8 cellular contexts compared by ENCODE assay signal in the genomic region with DNA sequence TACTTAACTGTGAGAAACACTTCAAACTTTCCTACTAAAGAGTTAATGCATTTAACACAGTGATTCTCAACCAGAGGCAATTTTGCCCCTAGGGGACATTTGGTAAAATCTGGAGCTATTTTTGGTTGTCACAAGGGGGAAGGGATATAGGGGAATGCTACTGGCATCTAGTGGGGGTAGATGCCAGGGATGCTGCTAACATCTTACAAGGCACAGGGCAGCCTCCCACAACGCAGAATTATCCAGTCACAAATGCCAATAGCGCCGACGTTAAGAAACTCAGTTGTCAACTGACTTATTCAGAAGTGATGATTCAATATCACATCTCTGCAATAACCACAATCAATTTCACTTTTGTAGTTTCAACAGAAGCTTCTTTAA. TPM values are rescaled to one million over a fixed set of nuclear protein-coding genes. Genes with fewer than 3 reads are reported as not detected.
DNase-seq lines count a peak whose midpoint lies in the region; ATAC-seq and FAIRE-seq lines count a peak whose summit lies in the region.

No MANE protein-coding gene starts in this region.

- DNase-seq in ACHN (peak; percentile 73), GM18507 (ENCODE audit: extremely low spot score, insufficient read length, low read depth) (no peak), OCI-M1 (lab: John Stamatoyannopoulos, UW) (peak; percentile 59), kidney glomerular epithelial cell (lab: John Stamatoyannopoulos, UW) (peak; percentile 31), mesenteric fat pad (ENCODE audit: low spot score) (no peak)
- peak; percentile 40 for DNase-seq in activated naive CD8-positive, alpha-beta T cell treated with anti-CD3 and anti-CD28 coated beads, Interleukin-2, amount 50 U/mL, for 16 hours (ENCODE audit: low read depth, low spot score)
- DNase-seq in stimulated activated CD8-positive, alpha-beta memory T cell treated with anti-CD3 and anti-CD28 coated beads, Interleukin-2, amount 100 ng/mL, for 48 hours (ENCODE audit: low read depth in 2 of 2) = peak; percentile 4 to 39

- peak; percentile 70 for FAIRE-seq in GM18507 (lab: Jason Lieb, UNC)

- no peak for ATAC-seq in GM18858 (IDR thresholded peaks at IDR 0.05; ENCODE audit: unreplicated experiment)

- in situ Hi-C loops in ACHN (cut with HindIII; ENCODE audit: low pct_ligation_motif_present, low pct_unique_long_range_greater_than_20kb, low sequenced_read_pairs) = no loop called here

RNA-seq across cellular contexts. Expression of gene EEA1, which starts 2.0 kb away (rescaled TPM):
- 58.7 TPM for total RNA-seq in mesenteric fat pad

Comparison
In these comparisons a context has a peak if more than half of its experiments do, and no peak if none do; other contexts are left out.
1. DNase-seq: peak in ACHN (single experiment), OCI-M1 (single experiment), activated naive CD8-positive, alpha-beta T cell treated with anti-CD3 and anti-CD28 coated beads, Interleukin-2, amount 50 U/mL, for 16 hours (single experiment), kidney glomerular epithelial cell (single experiment) and stimulated activated CD8-positive, alpha-beta memory T cell treated with anti-CD3 and anti-CD28 coated beads, Interleukin-2, amount 100 ng/mL, for 48 hours (2 of 2); none in GM18507 (single experiment) and mesenteric fat pad (single experiment).